In genomic region chr1:43454270-43455011, GRCh38 we compare ENCODE assay signal across 8 cellular contexts. TPM values are rescaled to one million over a fixed set of nuclear protein-coding genes. Genes with fewer than 3 reads are reported as not detected.
DNase-seq lines count a peak whose midpoint lies in the region; ATAC-seq, FAIRE-seq and TF ChIP-seq lines count a peak whose summit lies in the region.

No MANE protein-coding gene starts in this region.

- H3K9me3 ChIP-seq in A549 (no peaks in the 10 kb centered on the region; the same call in 2 of the 3 replicates), esophagus squamous epithelium (no peaks in the 10 kb centered on the region), muscle layer of colon (ENCODE audit: low read length) (no peaks in the 10 kb centered on the region)

- H3K36me3 ChIP-seq in esophagus squamous epithelium, result peaks cover 6 to 31% (median 11%) of the 10 kb centered on the region in 3 donors
- peaks cover 25% of the 10 kb centered on the region for H3K36me3 ChIP-seq in muscle layer of colon (ENCODE audit: insufficient read depth, low read length)

- peaks cover 9% of the 10 kb centered on the region in 2 donors for H3K36me3 Mint-ChIP-seq in activated T-cell treated with anti-CD3 and anti-CD28 coated beads, Interleukin-2, amount 50 U/mL, for 72 hours (ENCODE audit: insufficient read depth in 2 of 2)

- H3K9ac ChIP-seq in muscle layer of colon (ENCODE audit: low read length), result peak overlapping the region; percentile 16

- peaks cover 0 to 2% of the 10 kb centered on the region in 2 donors for H3K9me3 Mint-ChIP-seq in activated T-cell treated with anti-CD3 and anti-CD28 coated beads, Interleukin-2, amount 50 U/mL, for 72 hours

- no peak for TF ChIP-seq RAD21 in A549 (conservative IDR thresholded peaks at IDR 0.05 in 1 of 2, IDR thresholded peaks at IDR 0.05 in 1 of 2)

- no peak for TF ChIP-seq EP300 in A549 (IDR thresholded peaks at IDR 0.05)

- peak overlapping the region; percentile 83 to 91 for H3K27ac ChIP-seq in A549
- H3K27ac ChIP-seq in esophagus squamous epithelium, result peak overlapping the region; percentile 85 to 94 (median 89)
- peak overlapping the region; percentile 67 for H3K27ac ChIP-seq in muscle layer of colon (ENCODE audit: low read depth, low read length)

- ATAC-seq in A549 (0 out of 6 replicates have a peak, but pooled peaks of 1 of the 2 experiments have one; percentile 12), GM18909 (IDR thresholded peaks at IDR 0.05; ENCODE audit: poor library complexity, unreplicated experiment) (peak; percentile 66), HG03565 (IDR thresholded peaks at IDR 0.05; ENCODE audit: unreplicated experiment) (peak; percentile 59)
- ATAC-seq in activated T-cell treated with anti-CD3 and anti-CD28 coated beads, Interleukin-2, amount 50 U/mL, for 72 hours (replicated peaks in 1 of 2), result peak; percentile 87 to 88
- peak; percentile 80 for ATAC-seq in stimulated activated naive CD8-positive, alpha-beta T cell treated with anti-CD3 and anti-CD28 coated beads, Interleukin-15, Interleukin-2, amounts not matched to agents 100 U/mL and 50 U/mL, for 24 hours

- no peak for TF ChIP-seq CTCF in A549 (IDR thresholded peaks at IDR 0.05)
- peak in 3 of 6 experiments; percentile 16 to 45 (median 33) for TF ChIP-seq CTCF in esophagus squamous epithelium (IDR thresholded peaks at IDR 0.05)

- 84% methylated on average over 19 of the region's 19 CpGs for WGBS in A549 (ENCODE audit: missing lambda C conversion rate)
- WGBS in esophagus squamous epithelium, 2 donors, result 5 to 7% methylated on average over 17 to 19 of the region's 19 CpGs

- TF ChIP-seq POLR2A in A549 (IDR thresholded peaks at IDR 0.05; ENCODE audit: low read length), result no peak
- peak in 1 of 4 donors; percentile 17 for TF ChIP-seq POLR2A in esophagus squamous epithelium (IDR thresholded peaks at IDR 0.05)

- H3K4me1 ChIP-seq in A549 (peaks cover 10% of the 10 kb centered on the region; the same call in 1 of the 3 replicates), esophagus squamous epithelium (peaks cover 8 to 31% (median 11%) of the 10 kb centered on the region in 3 donors), muscle layer of colon (ENCODE audit: insufficient read depth, low read length) (peaks cover 20% of the 10 kb centered on the region)

- H3K4me1 Mint-ChIP-seq in activated T-cell treated with anti-CD3 and anti-CD28 coated beads, Interleukin-2, amount 50 U/mL, for 72 hours (ENCODE audit: low read depth), result peaks cover 22% of the 10 kb centered on the region

- CTCF ChIA-PET in A549 (lab: Yijun Ruan, JAX), result interaction anchor here (0.6 to 1.9 kb wide), 4 partner anchors 24 to 135 kb away, joined by 3 to 6 read pairs (median 4); no protein-coding TSS in a partner anchor

- FAIRE-seq in A549 (lab: Jason Lieb, UNC), result no peak

- POLR2A ChIA-PET in A549 (lab: Yijun Ruan, JAX), result interaction anchor here (1.0 to 1.5 kb wide), 3 partner anchors 14 to 194 kb away, joined by 3 to 4 read pairs (median 3); partner anchors contain the start of gene ELOVL1

- H3K27me3 ChIP-seq in esophagus squamous epithelium, result no peaks in the 10 kb centered on the region
- no peaks in the 10 kb centered on the region for H3K27me3 ChIP-seq in muscle layer of colon (ENCODE audit: control insufficient read depth in 1 of 2, insufficient read depth in 2 of 2, low read length in 2 of 2)

- intact Hi-C loops in esophagus squamous epithelium (cut with DNase I), result no loop called here

- DNase-seq in A549 (ENCODE audit: low read depth in 1 of 2, low spot score in 1 of 2) (no peak), NOMO-1 treated with DMSO at 0.1 percent for 48 hours (lab: John Stamatoyannopoulos, UW; ENCODE audit: unreplicated experiment) (peak; percentile 88), esophagus squamous epithelium (lab: John Stamatoyannopoulos, UW) (no peak)
- peak; percentile 71 to 77 for DNase-seq in activated T-cell treated with anti-CD3 and anti-CD28 coated beads, Interleukin-2, amount 50 U/mL, for 72 hours
- DNase-seq in stimulated activated naive CD8-positive, alpha-beta T cell treated with anti-CD3 and anti-CD28 coated beads, Interleukin-15, Interleukin-2, amounts not matched to agents 100 U/mL and 50 U/mL, for 24 hours, result peak; percentile 55

- peak overlapping the region; percentile 89 to 95 for H3K4me3 Mint-ChIP-seq in activated T-cell treated with anti-CD3 and anti-CD28 coated beads, Interleukin-2, amount 50 U/mL, for 72 hours

- peaks cover 23% of the 10 kb centered on the region for H3K27me3 Mint-ChIP-seq in activated T-cell treated with anti-CD3 and anti-CD28 coated beads, Interleukin-2, amount 50 U/mL, for 72 hours (ENCODE audit: low read depth)

- H3K4me3 ChIP-seq in A549, result peak overlapping the region; percentile 43
- H3K4me3 ChIP-seq in esophagus squamous epithelium, result peak overlapping the region; percentile 47 to 81 (median 60)
- peak overlapping the region; percentile 28 to 54 for H3K4me3 ChIP-seq in muscle layer of colon (ENCODE audit: low read depth in 1 of 2, low read length in 2 of 2)

- peak overlapping the region; percentile 79 for H3K4me2 ChIP-seq in A549

- peak overlapping the region; percentile 87 for H3K27ac Mint-ChIP-seq in activated T-cell treated with anti-CD3 and anti-CD28 coated beads, Interleukin-2, amount 50 U/mL, for 72 hours

TF ChIP-seq in A549, 52 proteins besides CTCF, POLR2A, EP300 and RAD21 (continues in another document):
- no peak for TF ChIP-seq PHF8 (IDR thresholded peaks at IDR 0.05; ENCODE audit: borderline replicate concordance, low read depth)
- no peak for TF ChIP-seq GATA3 (IDR thresholded peaks at IDR 0.05; ENCODE audit: borderline replicate concordance)
- no peak for TF ChIP-seq BCL3 (IDR thresholded peaks at IDR 0.05)
- no peak for TF ChIP-seq CBX8 (IDR thresholded peaks at IDR 0.05)
- TF ChIP-seq HMGXB4 (CRISPR knock-in tag; IDR thresholded peaks at IDR 0.05; ENCODE audit: borderline replicate concordance), result no peak
- no peak for TF ChIP-seq KDM5A (IDR thresholded peaks at IDR 0.05)
- TF ChIP-seq E2F6 (IDR thresholded peaks at IDR 0.05; ENCODE audit: borderline replicate concordance, low read depth), result no peak
- TF ChIP-seq CHD4 (IDR thresholded peaks at IDR 0.05; ENCODE audit: borderline replicate concordance), result no peak
- TF ChIP-seq POLR2AphosphoS2 (conservative IDR thresholded peaks at IDR 0.05; ENCODE audit: low read length), result no peak
- no peak for TF ChIP-seq SREBF2 (IDR thresholded peaks at IDR 0.05)
- no peak for TF ChIP-seq NPAS2 (CRISPR knock-in tag; IDR thresholded peaks at IDR 0.05; ENCODE audit: borderline replicate concordance)
- TF ChIP-seq CHD2 (IDR thresholded peaks at IDR 0.05; ENCODE audit: low read length, partially characterized antibody), result no peak
- TF ChIP-seq EHMT2 (IDR thresholded peaks at IDR 0.05; ENCODE audit: low read depth), result no peak
- no peak for TF ChIP-seq PBX3 (IDR thresholded peaks at IDR 0.05)
- no peak for TF ChIP-seq SMC3 (IDR thresholded peaks at IDR 0.05)
- TF ChIP-seq RNF2 (IDR thresholded peaks at IDR 0.05; ENCODE audit: borderline replicate concordance, low read depth), result no peak

RNA-seq across cellular contexts. Expression of gene HYI, which starts 0.7 kb away (rescaled TPM):
- polyA plus RNA-seq in A549 (2011; rRNA removed) (6.6 and 7.2 TPM in 2 replicates), A549 (2017; fragmentation: RNase III; extraction: RNeasy Plus Mini Kit Qiagen cat#74134 plus additional on column Dnase treatment) (15.1 to 17.1 TPM (median 15.3 TPM) in 3 replicates)
- polyA plus RNA-seq in A549 (2012; cell fraction: cytosol; rRNA removed), result 18.8 and 19.0 TPM in 2 replicates
- 39.9 and 45.7 TPM in 2 replicates for polyA plus RNA-seq in A549 (2012; cell fraction: nucleus; rRNA removed)
- 5.4 and 5.8 TPM in 2 replicates for polyA minus RNA-seq in A549 (2011; rRNA and poly(A)+ RNA removed)
- 10 to 100 TPM in 1 of 2 donors, 1 to 10 TPM in 1; 9.9 to 10.6 TPM for total RNA-seq in activated T-cell treated with anti-CD3 and anti-CD28 coated beads, Interleukin-2, amount 50 U/mL, for 72 hours
- total RNA-seq in esophagus squamous epithelium, result 10 to 100 TPM in 3 of 4 donors, 1 to 10 TPM in 1; 7.0 to 30.9 (median 14.7) TPM

Comparison
In these comparisons a context has a peak if more than half of its experiments do, and no peak if none do; other contexts are left out.
1. DNase-seq: peak in NOMO-1 treated with DMSO at 0.1 percent for 48 hours (single experiment), activated T-cell treated with anti-CD3 and anti-CD28 coated beads, Interleukin-2, amount 50 U/mL, for 72 hours (2 of 2) and stimulated activated naive CD8-positive, alpha-beta T cell treated with anti-CD3 and anti-CD28 coated beads, Interleukin-15, Interleukin-2, amounts not matched to agents 100 U/mL and 50 U/mL, for 24 hours (single experiment); none in A549 (0 of 2) and esophagus squamous epithelium (single experiment).
2. Peak in every context shown above with its lines, with median percentiles within 50 percentile points of each other: H3K27ac ChIP-seq and H3K4me3 ChIP-seq.